Comparison of ENCODE assay signal across 10 cellular contexts in genomic region chr20:36094497-36094896, GRCh38.
DNase-seq lines count a peak whose midpoint lies in the region; ATAC-seq and TF ChIP-seq lines count a peak whose summit lies in the region.
"Had no signal": no experiment of that assay in that cellular context is flagged by ENCODE, and none has a peak within 500 bp of the region (broad histone marks: within the 10 kb centered on the region; RNA-seq: fewer than 3 reads in every experiment).

No MANE protein-coding gene starts in this region.

- peak overlapping the region; percentile 12 for H3K4me2 ChIP-seq in H9 (ENCODE audit: insufficient read depth, insufficient read length, low read length)

- H3K9ac ChIP-seq in H9 (ENCODE audit: extremely low read depth, insufficient read length, low read length) = no peak overlapping the region

- H2AFZ ChIP-seq in H9 (ENCODE audit: low read length) = no peak overlapping the region

- no peak overlapping the region for H3K27ac ChIP-seq in H9 (ENCODE audit: insufficient read length, low read depth, low read length)
- peak overlapping the region; percentile 59 for H3K27ac ChIP-seq in caudate nucleus (ENCODE audit: low read depth, low read length)
- H3K27ac ChIP-seq in gastrocnemius medialis = peak overlapping the region in 2 of 4 donors; percentile 2 to 14

- H3K14ac ChIP-seq in H9 (ENCODE audit: insufficient read depth, low read length) = no peak overlapping the region

- no peak for TF ChIP-seq POLR2A in gastrocnemius medialis (IDR thresholded peaks at IDR 0.05)

- H3K36me3 Mint-ChIP-seq in H9 (ENCODE audit: insufficient read depth in 1 of 3, low read depth in 3 of 3) (peaks cover 0 to 4% (median 0%) of the 10 kb centered on the region in 3 experiments; a peak in 1 of 7 replicates), T-cell (peaks cover 3% of the 10 kb centered on the region)

- no peak overlapping the region for H4K91ac ChIP-seq in H9 (ENCODE audit: insufficient read length, low read depth, low read length)

- POLR2A ChIA-PET in T-cell (lab: Charles Lee) = no interaction called here

- in situ Hi-C loops in gastrocnemius medialis (cut with MboI; ENCODE audit: low sequenced_read_pairs in 4 of 4) (no loop called here), GM13977 (cut with MboI; ENCODE audit: low pct_unique_long_range_greater_than_20kb, low sequenced_read_pairs, unreplicated experiment) (no loop called here)

- no peak for ATAC-seq in gastrocnemius medialis
- no peak for ATAC-seq in T-cell (replicated peaks in 1 of 4)
- ATAC-seq in HG02623 (IDR thresholded peaks at IDR 0.05; ENCODE audit: unreplicated experiment) = no peak

- no peak overlapping the region for H2BK5ac ChIP-seq in H9 (ENCODE audit: insufficient read length, low read length)

- no peak overlapping the region for H3K18ac ChIP-seq in H9 (ENCODE audit: insufficient read length, low read depth, low read length)

- peaks cover 0 to 2% of the 10 kb centered on the region in 2 experiments; a peak in 2 of 5 replicates for H3K9me3 Mint-ChIP-seq in H9
- no peaks in the 10 kb centered on the region for H3K9me3 Mint-ChIP-seq in T-cell
- H3K9me3 Mint-ChIP-seq: activated CD4-positive, alpha-beta memory T cell treated with anti-CD3 and anti-CD28 coated beads, Interleukin-2, amount 10 ng/mL, durations not matched to agents 7 days and 5 days had no signal

- H2BK15ac ChIP-seq in H9 (ENCODE audit: low read depth, low read length) = no peak overlapping the region

- TF ChIP-seq CTCF in H9 (conservative IDR thresholded peaks at IDR 0.05) (no peak), gastrocnemius medialis (IDR thresholded peaks at IDR 0.05 in 4 of 5, conservative IDR thresholded peaks at IDR 0.05 in 1 of 5) (no peak), GM13977 (IDR thresholded peaks at IDR 0.05; ENCODE audit: extremely low read depth, insufficient read depth, missing control alignments) (no peak)

- H4K8ac ChIP-seq in H9 (replicated peaks; ENCODE audit: insufficient read length, low read depth, low read length) = no peak overlapping the region

- intact Hi-C loops in gastrocnemius medialis (cut with DNase I; ENCODE audit: low total_unique reads) = no loop called here

- no peak overlapping the region for H4K5ac ChIP-seq in H9 (ENCODE audit: insufficient read length, low read depth, low read length)

- H2AK5ac ChIP-seq in H9 (ENCODE audit: insufficient read length, low read length) = no peak overlapping the region

- H3K4me1 ChIP-seq in H9 (ENCODE audit: insufficient read depth, low read length) (peaks cover 6% of the 10 kb centered on the region; the same call in 1 of the 2 replicates), gastrocnemius medialis (peaks cover 5 to 12% of the 10 kb centered on the region in 2 donors)

- CTCF ChIA-PET in T-cell (lab: Charles Lee) = no interaction called here

- peak overlapping the region; percentile 23 to 65 (median 57) for H3K4me3 ChIP-seq in gastrocnemius medialis

- H3K4ac ChIP-seq in H9 (ENCODE audit: low read depth, low read length) = no peak overlapping the region

- H3K79me2 ChIP-seq in H9 (ENCODE audit: insufficient read depth, low read length) = no peaks in the 10 kb centered on the region

- H3K4me1 Mint-ChIP-seq in H9 = peaks cover 43 to 54% of the 10 kb centered on the region in 2 experiments
- peaks cover 13 to 20% (median 15%) of the 10 kb centered on the region in 3 donors for H3K4me1 Mint-ChIP-seq in T-cell

- H3K9me3 ChIP-seq in H9 (ENCODE audit: control insufficient read depth, low read depth, low read length) (no peaks in the 10 kb centered on the region), gastrocnemius medialis (no peaks in the 10 kb centered on the region)

- H3T11ph ChIP-seq in H9 (ENCODE audit: low read length) = no peak overlapping the region

- no peak overlapping the region for H3K56ac ChIP-seq in H9 (ENCODE audit: insufficient read length, low read depth, low read length)

- no peaks in the 10 kb centered on the region for H3K36me3 ChIP-seq in gastrocnemius medialis

- H2BK12ac ChIP-seq in H9 (ENCODE audit: insufficient read length, low read depth, low read length) = no peak overlapping the region

- H3K4me3 Mint-ChIP-seq in H9 = peak overlapping the region; percentile 42 to 61; a peak in 3 of 5 replicates
- H3K4me3 Mint-ChIP-seq in T-cell = peak overlapping the region in 1 of 3 donors; percentile 97
- H3K4me3 Mint-ChIP-seq: activated CD4-positive, alpha-beta memory T cell treated with anti-CD3 and anti-CD28 coated beads, Interleukin-2, amount 10 ng/mL, durations not matched to agents 7 days and 5 days had no signal

- DNase-seq in H9 = peak; percentile 42
- DNase-seq in caudate nucleus (lab: John Stamatoyannopoulos, UW) = peak in 16 of 61 donors; percentile 9 to 48 (median 20)
- DNase-seq in islet precursor cell = peak; percentile 57
- DNase-seq in gastrocnemius medialis = no peak
- DNase-seq in activated T-cell treated with anti-CD3 and anti-CD28 coated beads, Interleukin-2, amount 50 U/mL, for 1 hour = no peak
- DNase-seq in T-cell = no peak
- DNase-seq in GM13977 (ENCODE audit: low spot score) = no peak
- DNase-seq: activated CD4-positive, alpha-beta memory T cell treated with anti-CD3 and anti-CD28 coated beads, Interleukin-2, amount 10 ng/mL, durations not matched to agents 7 days and 5 days; DMS53 had no signal

- H2BK20ac ChIP-seq in H9 (ENCODE audit: low read depth, low read length, poor library complexity, severe bottlenecking) = no peak overlapping the region

- H3K23ac ChIP-seq in H9 (ENCODE audit: insufficient read length, low read depth, low read length) = no peak overlapping the region

- no peaks in the 10 kb centered on the region for H3K79me1 ChIP-seq in H9 (ENCODE audit: insufficient read depth, low read depth, low read length, poor library complexity, severe bottlenecking)

- peaks cover 92% of the 10 kb centered on the region for H3K27me3 Mint-ChIP-seq in H9 (ENCODE audit: low read depth)
- peaks cover 35% of the 10 kb centered on the region in 2 donors for H3K27me3 Mint-ChIP-seq in T-cell

- peaks cover 11% of the 10 kb centered on the region for H3K23me2 ChIP-seq in H9 (ENCODE audit: insufficient read length, low read depth, low read length, poor library complexity, severe bottlenecking)

- H3K27me3 ChIP-seq in H9 (ENCODE audit: insufficient read depth, low read length) = peaks cover 54% of the 10 kb centered on the region
- H3K27me3 ChIP-seq in gastrocnemius medialis = peaks cover 35 to 39% (median 37%) of the 10 kb centered on the region in 3 donors

- no CpG with 5 or more reads among the region's 6 CpGs for WGBS in H9 (ENCODE audit: extremely low coverage, insufficient read length, low lambda C conversion rate)

- H4K20me1 ChIP-seq in H9 (ENCODE audit: control insufficient read depth, insufficient read depth, insufficient read length) = peaks cover 3% of the 10 kb centered on the region

- peak overlapping the region in 1 of 3 experiments; percentile 67; a peak in 1 of 7 replicates for H3K27ac Mint-ChIP-seq in H9
- H3K27ac Mint-ChIP-seq in T-cell = no peak overlapping the region
- H3K27ac Mint-ChIP-seq: activated CD4-positive, alpha-beta memory T cell treated with anti-CD3 and anti-CD28 coated beads, Interleukin-2, amount 10 ng/mL, durations not matched to agents 7 days and 5 days had no signal

- H2BK120ac ChIP-seq in H9 (ENCODE audit: low read depth, low read length, poor library complexity, severe bottlenecking) = no peak overlapping the region

Comparison
In these comparisons a context has a peak if more than half of its experiments do, and no peak if none do; other contexts are left out.
1. DNase-seq: peak in H9 (single experiment) and islet precursor cell (single experiment); none in gastrocnemius medialis (0 of 2), activated T-cell treated with anti-CD3 and anti-CD28 coated beads, Interleukin-2, amount 50 U/mL, for 1 hour (single experiment), T-cell (0 of 34) and GM13977 (single experiment).